In genomic region chrX:118893923-118894322, GRCh38 we compare ENCODE assay signal across 27 cellular contexts.
"Had no signal": no experiment of that assay in that cellular context is flagged by ENCODE, and none has a peak within 500 bp of the region (broad histone marks: within the 10 kb centered on the region; RNA-seq: fewer than 3 reads in every experiment).

No MANE protein-coding gene starts in this region.

- ATAC-seq: stimulated activated effector memory CD8-positive, alpha-beta T cell treated with anti-CD3 and anti-CD28 coated beads, Interleukin-12 subunit alpha, Interleukin-12 subunit beta, amount 100 ng/mL, for 72 hours; stimulated activated memory B cell treated with anti-CD40 and anti-IgM and Interleukin-4, amounts not matched to agents 10 μg/mL and 1 μg/mL and 100 μg/mL, for 72 hours; stimulated activated naive B cell treated with anti-CD40 and anti-IgM and Interleukin-4, amounts not matched to agents 10 μg/mL and 1 μg/mL and 100 μg/mL, for 72 hours; stimulated activated naive CD8-positive, alpha-beta T cell treated with anti-CD3 and anti-CD28 coated beads, Interleukin-15, amount 100 ng/mL, for 72 hours; stimulated activated naive CD8-positive, alpha-beta T cell treated with anti-CD3 and anti-CD28 coated beads, Interleukin-15, Interleukin-2, amounts not matched to agents 100 U/mL and 50 U/mL, for 24 hours; upper lobe of right lung had no signal

- H3K27ac ChIP-seq: stomach, suprapubic skin, testis, thoracic aorta, thyroid gland, tibial artery, tibial nerve, transverse colon, upper lobe of left lung, upper lobe of right lung, uterus, vagina had no signal

- H3K4me3 ChIP-seq: stomach, suprapubic skin, testis, thoracic aorta, thyroid gland, tibial artery, tibial nerve, transverse colon, upper lobe of left lung, upper lobe of right lung, uterus, vagina had no signal

- H3K4me1 ChIP-seq: stomach, suprapubic skin, testis, thyroid gland, tibial artery, tibial nerve, transverse colon, upper lobe of left lung, upper lobe of right lung, uterus, vagina had no signal

- DNase-seq: stimulated activated CD4-positive, alpha-beta T cell treated with anti-CD3 and anti-CD28 coated beads, Interleukin-2, amount 100 ng/mL, for 48 hours; stimulated activated CD4-positive, alpha-beta T cell treated with anti-CD3 and anti-CD28 coated beads, Interleukin-4, amount 100 ng/mL, for 1 hour; stimulated activated CD4-positive, alpha-beta T cell treated with anti-CD3 and anti-CD28 coated beads, Interleukin-4, amount 100 ng/mL, for 24 hours; stimulated activated CD4-positive, alpha-beta T cell treated with anti-CD3 and anti-CD28 coated beads, Interleukin-4, amount 100 ng/mL, for 4 hours; stimulated activated CD8-positive, alpha-beta memory T cell treated with anti-CD3 and anti-CD28 coated beads, Interleukin-4, amount 100 ng/mL, for 48 hours; stimulated activated naive B cell treated with anti-CD40 and anti-IgM and Interleukin-4, amounts not matched to agents 10 μg/mL and 1 μg/mL and 100 μg/mL, for 72 hours; stimulated activated naive CD4-positive, alpha-beta T cell; stimulated activated naive CD4-positive, alpha-beta T cell treated with Interleukin-2 at 50 U/mL for 16 hours; stimulated activated naive CD8-positive, alpha-beta T cell treated with anti-CD3 and anti-CD28 coated beads, Interleukin-15, amount 100 ng/mL, for 72 hours; stimulated activated naive CD8-positive, alpha-beta T cell treated with anti-CD3 and anti-CD28 coated beads, Interleukin-15, Interleukin-2, amounts not matched to agents 100 U/mL and 50 U/mL, for 24 hours; stomach; substantia nigra; testis; thyroid gland; tibial artery; transverse colon; trophoblast cell; upper lobe of left lung; upper lobe of right lung; uterus had no signal

- H3K36me3 ChIP-seq: stomach, suprapubic skin, thoracic aorta, thyroid gland, tibial artery, tibial nerve, transverse colon, upper lobe of left lung, upper lobe of right lung, uterus, vagina had no signal

- FAIRE-seq: urothelium cell line had no signal

- H3K27me3 ChIP-seq: stomach, suprapubic skin, testis, thyroid gland, tibial artery, tibial nerve, transverse colon, upper lobe of left lung, upper lobe of right lung, uterus, vagina had no signal

- H3K9me3 ChIP-seq: suprapubic skin, testis, thoracic aorta, thyroid gland, transverse colon, upper lobe of left lung, upper lobe of right lung, uterus, vagina had no signal
